In genomic region chr17:35763767-35764122, GRCh38 we compare ENCODE assay signal across 9 cellular contexts. TPM values are rescaled to one million over a fixed set of nuclear protein-coding genes. Genes with fewer than 3 reads are reported as not detected.
DNase-seq lines count a peak whose midpoint lies in the region; ATAC-seq and TF ChIP-seq lines count a peak whose summit lies in the region.
"Had no signal": no experiment of that assay in that cellular context is flagged by ENCODE, and none has a peak within 500 bp of the region (broad histone marks: within the 10 kb centered on the region; RNA-seq: fewer than 3 reads in every experiment).

No MANE protein-coding gene starts in this region.

- TF ChIP-seq CTCF in SK-N-SH (IDR thresholded peaks at IDR 0.05) = no peak
- no peak for TF ChIP-seq CTCF in WI38 (IDR thresholded peaks at IDR 0.05; ENCODE audit: low read depth, low read length)
- no peak for TF ChIP-seq CTCF in hepatocyte (IDR thresholded peaks at IDR 0.05; ENCODE audit: poor library complexity)

- peak overlapping the region; percentile 56 for H3K4me3 ChIP-seq in SK-N-SH (ENCODE audit: low read depth in 2 of 2, low read length in 1 of 2)
- peak overlapping the region; percentile 46 for H3K4me3 ChIP-seq in WI38 (ENCODE audit: low read depth, low read length)
- H3K4me3 ChIP-seq in hepatocyte = no peak overlapping the region

- no peaks in the 10 kb centered on the region for H3F3A ChIP-seq in SK-N-SH (replicated peaks; ENCODE audit: insufficient read depth)

- CTCF ChIA-PET in SK-N-SH (lab: Yijun Ruan, JAX) = interaction anchor here (0.6 to 31.2 kb wide), 53 partner anchors 12 to 1185 kb away, joined by 3 to 809 read pairs (median 6); partner anchors contain the start of genes AP2B1, GAS2L2, MMP28 and PEX12

- POLR2A ChIA-PET in SK-N-SH (lab: Yijun Ruan, JAX) = interaction anchor here (0.8 to 3.2 kb wide), 6 partner anchors 12 to 45 kb away, joined by 3 to 65 read pairs (median 4); partner anchors contain the start of gene TAF15

- H3K4me2 ChIP-seq in SK-N-SH (peak overlapping the region; percentile 93), hepatocyte (peak overlapping the region; percentile 97)

- DNase-seq in SK-N-SH (no peak), hepatocyte (ENCODE audit: low spot score) (no peak), AG08395 (ENCODE audit: low spot score) (no peak), kidney tubule cell (ENCODE audit: low spot score) (no peak)
- DNase-seq in stimulated activated effector memory CD8-positive, alpha-beta T cell treated with anti-CD3 and anti-CD28 coated beads, Interleukin-12 subunit alpha, Interleukin-12 subunit beta, amount 100 ng/mL, for 72 hours (ENCODE audit: low spot score in 2 of 2) = no peak

- ATAC-seq in SK-N-SH treated with all-trans-retinoic acid at 6 μM for 48 hours (no peak), GM18858 (IDR thresholded peaks at IDR 0.05; ENCODE audit: unreplicated experiment) (no peak)
- no peak for ATAC-seq in stimulated activated effector memory CD8-positive, alpha-beta T cell treated with anti-CD3 and anti-CD28 coated beads, Interleukin-12 subunit alpha, Interleukin-12 subunit beta, amount 100 ng/mL, for 72 hours

- H3K27me3 ChIP-seq in SK-N-SH (ENCODE audit: insufficient read depth) = no peaks in the 10 kb centered on the region
- H3K27me3 ChIP-seq in hepatocyte = no peaks in the 10 kb centered on the region

- H3K9me3 ChIP-seq in SK-N-SH (no peaks in the 10 kb centered on the region), hepatocyte (ENCODE audit: low read depth) (no peaks in the 10 kb centered on the region)

- no peaks in the 10 kb centered on the region for H4K20me1 ChIP-seq in SK-N-SH (ENCODE audit: insufficient read depth)
- H4K20me1 ChIP-seq in hepatocyte (ENCODE audit: insufficient read depth, poor library complexity, severe bottlenecking) = no peaks in the 10 kb centered on the region

- H3K4me1 Mint-ChIP-seq in stimulated activated effector memory CD8-positive, alpha-beta T cell treated with anti-CD3 and anti-CD28 coated beads, Interleukin-12 subunit alpha, Interleukin-12 subunit beta, amount 100 ng/mL, for 72 hours = peaks cover 7% of the 10 kb centered on the region

- no peaks in the 10 kb centered on the region for H3K36me3 ChIP-seq in SK-N-SH (replicated peaks in 1 of 2; ENCODE audit: control insufficient read depth in 1 of 2, insufficient read depth in 2 of 2, low read length in 1 of 2)
- no peaks in the 10 kb centered on the region for H3K36me3 ChIP-seq in hepatocyte (replicated peaks; ENCODE audit: insufficient read depth, low read depth)

- H3K27ac ChIP-seq in SK-N-SH (ENCODE audit: low read depth in 2 of 2, low read length in 1 of 2) = peak overlapping the region in 1 of 2 experiments; percentile 56; a peak in 1 of 4 replicates
- H3K27ac ChIP-seq in hepatocyte = no peak overlapping the region
- H3K27ac ChIP-seq: 22Rv1 had no signal

- H3K79me2 ChIP-seq in SK-N-SH (ENCODE audit: insufficient read depth) (no peaks in the 10 kb centered on the region), hepatocyte (no peaks in the 10 kb centered on the region)

- TF ChIP-seq EP300 in SK-N-SH (IDR thresholded peaks at IDR 0.05; ENCODE audit: borderline replicate concordance in 1 of 2, low read depth in 1 of 2, low read length in 1 of 2) = no peak

- 33% methylated on average over 17 of the region's 17 CpGs for WGBS in SK-N-SH (ENCODE audit: low lambda C conversion rate)
- 35% methylated on average over 17 of the region's 17 CpGs for WGBS in hepatocyte (ENCODE audit: low lambda C conversion rate, missing lambda C conversion rate)

- H3K27ac Mint-ChIP-seq in stimulated activated effector memory CD8-positive, alpha-beta T cell treated with anti-CD3 and anti-CD28 coated beads, Interleukin-12 subunit alpha, Interleukin-12 subunit beta, amount 100 ng/mL, for 72 hours = no peak overlapping the region

- H3K9ac ChIP-seq in SK-N-SH = no peak overlapping the region

- H3K36me3 Mint-ChIP-seq in stimulated activated effector memory CD8-positive, alpha-beta T cell treated with anti-CD3 and anti-CD28 coated beads, Interleukin-12 subunit alpha, Interleukin-12 subunit beta, amount 100 ng/mL, for 72 hours = peaks cover 4% of the 10 kb centered on the region

- H3K4me1 ChIP-seq in SK-N-SH (ENCODE audit: control insufficient read depth in 1 of 2, insufficient read depth in 2 of 2, low read depth in 1 of 2, low read length in 1 of 2) (peaks cover 0 to 15% of the 10 kb centered on the region in 2 experiments; a peak in 1 of 4 replicates), hepatocyte (ENCODE audit: insufficient read depth) (peaks cover 13% of the 10 kb centered on the region)

- peak overlapping the region; percentile 90 for H3K4me3 Mint-ChIP-seq in stimulated activated effector memory CD8-positive, alpha-beta T cell treated with anti-CD3 and anti-CD28 coated beads, Interleukin-12 subunit alpha, Interleukin-12 subunit beta, amount 100 ng/mL, for 72 hours

- no peaks in the 10 kb centered on the region for H3K9me3 Mint-ChIP-seq in stimulated activated effector memory CD8-positive, alpha-beta T cell treated with anti-CD3 and anti-CD28 coated beads, Interleukin-12 subunit alpha, Interleukin-12 subunit beta, amount 100 ng/mL, for 72 hours

- H2AFZ ChIP-seq in SK-N-SH (ENCODE audit: low read depth) (0 out of 2 replicates have a peak overlapping the region, but pooled peaks have one; percentile 51), hepatocyte (peak overlapping the region; percentile 66)

- no peaks in the 10 kb centered on the region for H3K9me2 ChIP-seq in SK-N-SH
- H3K9me2 ChIP-seq in hepatocyte (replicated peaks; ENCODE audit: insufficient read depth) = no peaks in the 10 kb centered on the region

- TF ChIP-seq RAD21 in SK-N-SH (IDR thresholded peaks at IDR 0.05; ENCODE audit: low read length) = no peak

TF ChIP-seq in SK-N-SH, 30 proteins besides CTCF, POLR2A, EP300 and RAD21:
- TF ChIP-seq FOSL2 (IDR thresholded peaks at IDR 0.05; ENCODE audit: borderline replicate concordance, low read depth) = no peak

TF ChIP-seq in SK-N-SH treated with all-trans-retinoic acid at 6 μM for 48 hours, 23 proteins besides CTCF, POLR2A, EP300 and RAD21 (continues in another document):
- TF ChIP-seq TOX (CRISPR knock-in tag; IDR thresholded peaks at IDR 0.05; ENCODE audit: borderline replicate concordance) (no peak), ISL1 (CRISPR knock-in tag; IDR thresholded peaks at IDR 0.05) (no peak), CSDC2 (CRISPR knock-in tag; IDR thresholded peaks at IDR 0.05) (no peak), ARNTL (CRISPR knock-in tag; IDR thresholded peaks at IDR 0.05; ENCODE audit: borderline replicate concordance, low read depth) (no peak), ZFP30 (CRISPR knock-in tag; IDR thresholded peaks at IDR 0.05) (no peak), SNAI2 (CRISPR knock-in tag; IDR thresholded peaks at IDR 0.05) (no peak), ESRRG (CRISPR knock-in tag; IDR thresholded peaks at IDR 0.05) (no peak), ZNF565 (CRISPR knock-in tag; conservative IDR thresholded peaks at IDR 0.05; ENCODE audit: low read depth) (no peak), RARB (CRISPR knock-in tag; IDR thresholded peaks at IDR 0.05) (no peak)
- TF ChIP-seq, protein P1, sequence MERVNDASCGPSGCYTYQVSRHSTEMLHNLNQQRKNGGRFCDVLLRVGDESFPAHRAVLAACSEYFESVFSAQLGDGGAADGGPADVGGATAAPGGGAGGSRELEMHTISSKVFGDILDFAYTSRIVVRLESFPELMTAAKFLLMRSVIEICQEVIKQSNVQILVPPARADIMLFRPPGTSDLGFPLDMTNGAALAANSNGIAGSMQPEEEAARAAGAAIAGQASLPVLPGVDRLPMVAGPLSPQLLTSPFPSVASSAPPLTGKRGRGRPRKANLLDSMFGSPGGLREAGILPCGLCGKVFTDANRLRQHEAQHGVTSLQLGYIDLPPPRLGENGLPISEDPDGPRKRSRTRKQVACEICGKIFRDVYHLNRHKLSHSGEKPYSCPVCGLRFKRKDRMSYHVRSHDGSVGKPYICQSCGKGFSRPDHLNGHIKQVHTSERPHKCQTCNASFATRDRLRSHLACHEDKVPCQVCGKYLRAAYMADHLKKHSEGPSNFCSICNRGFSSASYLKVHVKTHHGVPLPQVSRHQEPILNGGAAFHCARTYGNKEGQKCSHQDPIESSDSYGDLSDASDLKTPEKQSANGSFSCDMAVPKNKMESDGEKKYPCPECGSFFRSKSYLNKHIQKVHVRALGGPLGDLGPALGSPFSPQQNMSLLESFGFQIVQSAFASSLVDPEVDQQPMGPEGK (CRISPR knock-in tag; IDR thresholded peaks at IDR 0.05; ENCODE audit: borderline replicate concordance) = no peak

RNA-seq across cellular contexts. Expression of gene C17orf50, which starts 3.1 kb away (rescaled TPM):
- polyA plus RNA-seq in SK-N-SH (2012; rRNA removed) (0.05 TPM in 1 of 2 replicates, not detected in the other), hepatocyte (not detected in 2 replicates)
- polyA plus RNA-seq in SK-N-SH (2012; cell fraction: cytosol; rRNA removed) = 0.03 and 0.04 TPM in 2 replicates
- polyA plus RNA-seq in SK-N-SH (2012; cell fraction: nucleus; rRNA removed) = not detected in 2 replicates
- not detected in 2 replicates for total RNA-seq in hepatocyte

RNA-seq across cellular contexts. Expression of gene GAS2L2, which starts 10.7 kb away (rescaled TPM):
- polyA plus RNA-seq in SK-N-SH (2012; rRNA removed) (0.02 TPM in 1 of 2 replicates, not detected in the other), hepatocyte (not detected in 2 replicates)
- 0.01 TPM in 2 replicates for polyA plus RNA-seq in SK-N-SH (2012; cell fraction: cytosol; rRNA removed)
- polyA plus RNA-seq in SK-N-SH (2012; cell fraction: nucleus; rRNA removed) = 0.08 and 0.10 TPM in 2 replicates
- total RNA-seq in hepatocyte = not detected in 2 replicates

RNA-seq across cellular contexts. Expression of gene MMP28, which starts 31.7 kb away (rescaled TPM):
- polyA plus RNA-seq in SK-N-SH (2012; rRNA removed) (0.23 and 0.33 TPM in 2 replicates), hepatocyte (10.8 and 12.0 TPM in 2 replicates)
- polyA plus RNA-seq in SK-N-SH (2012; cell fraction: cytosol; rRNA removed) = 0.30 and 0.52 TPM in 2 replicates
- polyA plus RNA-seq in SK-N-SH (2012; cell fraction: nucleus; rRNA removed) = 0.32 and 0.40 TPM in 2 replicates
- 11.2 and 18.0 TPM in 2 replicates for total RNA-seq in hepatocyte

RNA-seq across cellular contexts. Expression of gene RASL10B, which starts 32.3 kb away (rescaled TPM):
- 4.2 and 4.3 TPM in 2 replicates for polyA plus RNA-seq in SK-N-SH (2012; rRNA removed)
- 2.2 and 3.8 TPM in 2 replicates for polyA plus RNA-seq in SK-N-SH (2012; cell fraction: cytosol; rRNA removed)
- polyA plus RNA-seq in SK-N-SH (2012; cell fraction: nucleus; rRNA removed) = 6.4 and 8.3 TPM in 2 replicates
- 7.4 and 7.6 TPM in 2 replicates for total RNA-seq in hepatocyte
- polyA plus RNA-seq in hepatocyte = 7.1 and 8.4 TPM in 2 replicates

RNA-seq across cellular contexts. Expression of gene TAF15, which starts 45.5 kb away (rescaled TPM):
- 67.5 and 78.0 TPM in 2 replicates for polyA plus RNA-seq in SK-N-SH (2012; rRNA removed)
- polyA plus RNA-seq in SK-N-SH (2012; cell fraction: cytosol; rRNA removed) = 117 and 139 TPM in 2 replicates
- 43.9 and 71.3 TPM in 2 replicates for polyA plus RNA-seq in SK-N-SH (2012; cell fraction: nucleus; rRNA removed)
- total RNA-seq in hepatocyte = 36.1 and 48.2 TPM in 2 replicates
- polyA plus RNA-seq in hepatocyte = 14.8 and 15.7 TPM in 2 replicates
